ENCODE assay signal across 11 cellular contexts in genomic region chr12:103933237-103933636, GRCh38. TPM values are rescaled to one million over a fixed set of nuclear protein-coding genes. Genes with fewer than 3 reads are reported as not detected.
A peak's percentile ranks its signal among the peaks of the same experiment; 100 is the strongest.
DNase-seq lines count a peak whose midpoint lies in the region; ATAC-seq and TF ChIP-seq lines count a peak whose summit lies in the region.
"Had no signal": no experiment of that assay in that cellular context is flagged by ENCODE, and none has a peak within 500 bp of the region (broad histone marks: within the 10 kb centered on the region; RNA-seq: fewer than 3 reads in every experiment).

No MANE protein-coding gene starts in this region.

- H2BK5ac ChIP-seq in IMR-90 (ENCODE audit: low read depth, low read length, poor library complexity, severe bottlenecking) (no peak overlapping the region), neuronal stem cell (ENCODE audit: low read length) (no peak overlapping the region)

- H3K27me3 ChIP-seq in DND-41 (ENCODE audit: insufficient read depth, low read length, poor library complexity) (no peaks in the 10 kb centered on the region), IMR-90 (ENCODE audit: control insufficient read depth, insufficient read depth, low read length) (no peaks in the 10 kb centered on the region), mammary epithelial cell (ENCODE audit: insufficient read depth, low read length) (no peaks in the 10 kb centered on the region), neuronal stem cell (ENCODE audit: control insufficient read depth in 3 of 3, insufficient read depth in 3 of 3, low read depth in 1 of 3, low read length in 3 of 3) (no peaks in the 10 kb centered on the region)

- dilution Hi-C loops in IMR-90 (cut with HindIII; ENCODE audit: low sequenced_read_pairs, unreplicated experiment), result no loop called here
- dilution Hi-C loops in mammary epithelial cell (cut with HindIII; ENCODE audit: low sequenced_read_pairs), result no loop called here

- DNase-seq in DND-41 (no peak), IMR-90 (no peak), mammary epithelial cell (no peak), neuronal stem cell (ENCODE audit: low spot score) (peak; percentile 37), 8988T (no peak)
- DNase-seq: central memory CD4-positive, alpha-beta T cell; NCI-H1436 treated with DMSO at 0.1 percent for 48 hours; SHP77 treated with DMSO at 0.1 percent for 48 hours had no signal

- no peak overlapping the region for H2BK15ac ChIP-seq in IMR-90 (ENCODE audit: low read depth, low read length)
- H2BK15ac ChIP-seq in neuronal stem cell (ENCODE audit: low read length), result no peak overlapping the region

- H3K23ac ChIP-seq in IMR-90 (ENCODE audit: low read depth, low read length) (no peak overlapping the region), neuronal stem cell (ENCODE audit: low read depth, low read length, poor library complexity) (no peak overlapping the region)

- H3K9me1 ChIP-seq in IMR-90 (ENCODE audit: insufficient read depth, low read length), result no peaks in the 10 kb centered on the region

- H3K9me3 ChIP-seq in DND-41 (ENCODE audit: insufficient read depth, low read length, severe bottlenecking) (no peaks in the 10 kb centered on the region), IMR-90 (ENCODE audit: control insufficient read depth, insufficient read depth, low read length) (no peaks in the 10 kb centered on the region), mammary epithelial cell (replicated peaks; ENCODE audit: insufficient read depth, low read length) (no peaks in the 10 kb centered on the region), neuronal stem cell (replicated peaks in 1 of 2; ENCODE audit: control insufficient read depth in 2 of 2, insufficient read depth in 1 of 2, low read depth in 1 of 2, low read length in 2 of 2) (no peaks in the 10 kb centered on the region)

- H3K14ac ChIP-seq in IMR-90 (replicated peaks; ENCODE audit: low read depth, low read length) (no peak overlapping the region), neuronal stem cell (ENCODE audit: low read length) (no peak overlapping the region)

- H2AK9ac ChIP-seq in IMR-90 (replicated peaks; ENCODE audit: low read depth, low read length, poor library complexity), result no peak overlapping the region

- no peak for ATAC-seq in DND-41 (ENCODE audit: insufficient read depth, low read depth)
- ATAC-seq in IMR-90 (ENCODE audit: low read depth), result no peak
- no peak for ATAC-seq in HG03457 (IDR thresholded peaks at IDR 0.05; ENCODE audit: unreplicated experiment)
- ATAC-seq in HG03469 (IDR thresholded peaks at IDR 0.05; ENCODE audit: unreplicated experiment), result no peak
- no peak for ATAC-seq in GM21526 (IDR thresholded peaks at IDR 0.05; ENCODE audit: low FRiP score, unreplicated experiment)

- H4K20me1 ChIP-seq in DND-41 (ENCODE audit: insufficient read depth, low read length) (peaks cover 27% of the 10 kb centered on the region; the same call in 1 of the 2 replicates), IMR-90 (ENCODE audit: insufficient read depth, low read length) (peaks cover 40% of the 10 kb centered on the region), mammary epithelial cell (ENCODE audit: insufficient read depth, low read length) (no peaks in the 10 kb centered on the region)

- H3K27ac ChIP-seq in DND-41 (ENCODE audit: low read length), result no peak overlapping the region
- no peak overlapping the region for H3K27ac ChIP-seq in IMR-90 (ENCODE audit: insufficient read depth, low read length)
- peak overlapping the region; percentile 28 for H3K27ac ChIP-seq in mammary epithelial cell (ENCODE audit: insufficient read depth, low read depth, low read length)
- no peak overlapping the region for H3K27ac ChIP-seq in neuronal stem cell (replicated peaks; ENCODE audit: low read length)

- no peak overlapping the region for H3K56ac ChIP-seq in IMR-90 (ENCODE audit: extremely low read depth, insufficient read depth, low read length)

- H3K4me2 ChIP-seq in DND-41 (ENCODE audit: insufficient read depth, low read length) (peak overlapping the region; percentile 81; the same call in 1 of the 2 replicates), IMR-90 (ENCODE audit: low read depth, low read length) (peak overlapping the region; percentile 19; the same call in 1 of the 2 replicates), mammary epithelial cell (ENCODE audit: insufficient read depth, low read depth, low read length) (peak overlapping the region; percentile 71), neuronal stem cell (ENCODE audit: insufficient read depth, low read length, poor library complexity, severe bottlenecking) (no peak overlapping the region)

- CTCF ChIA-PET in IMR-90 (lab: Yijun Ruan, JAX) (no interaction called here), mammary epithelial cell (lab: Charles Lee; ENCODE audit: low non-redundant PET) (no interaction called here)

- H3K79me1 ChIP-seq in IMR-90 (ENCODE audit: low read depth in 1 of 2, low read length in 2 of 2) (peaks cover 22 to 52% of the 10 kb centered on the region in 2 experiments), neuronal stem cell (ENCODE audit: low read depth, low read length) (peaks cover 2% of the 10 kb centered on the region)

- no peak for TF ChIP-seq POLR2A in IMR-90 (IDR thresholded peaks at IDR 0.05; ENCODE audit: low read depth, low read length)

- H3K79me2 ChIP-seq in DND-41 (ENCODE audit: insufficient read depth, low read length) (peaks cover 69% of the 10 kb centered on the region), mammary epithelial cell (ENCODE audit: insufficient read depth, low read length) (peaks cover 75% of the 10 kb centered on the region)

- in situ Hi-C loops in IMR-90 (cut with MboI; ENCODE audit: low sequenced_read_pairs), result loop anchor here (10.0 kb wide), 1 partner anchor 158 kb away; no protein-coding TSS in a partner anchor
- in situ Hi-C loops in mammary epithelial cell (cut with MboI; ENCODE audit: low sequenced_read_pairs in 2 of 2), result loop anchor here (10.0 to 25.0 kb wide), 3 partner anchors 48 to 1129 kb away; no protein-coding TSS in a partner anchor

- H3K4me3 ChIP-seq in DND-41 (ENCODE audit: low read depth in 1 of 2, low read length in 2 of 2) (peak overlapping the region in 1 of 2 experiments; percentile 82; a peak in 2 of 4 replicates), IMR-90 (ENCODE audit: insufficient read depth, low read depth, low read length) (no peak overlapping the region), mammary epithelial cell (replicated peaks in 1 of 3; ENCODE audit: insufficient read depth in 1 of 3, low read depth in 2 of 3, low read length in 3 of 3) (no peak overlapping the region), neuronal stem cell (ENCODE audit: low read length in 2 of 2) (no peak overlapping the region)

- no TSS peak for BruUV-seq in IMR-90 (replicated peaks; lab: Mats Ljungman, UMichigan)
- no TSS peak for BruUV-seq in mammary epithelial cell (replicated peaks; lab: Mats Ljungman, UMichigan)

- TF ChIP-seq RAD21 in IMR-90 (IDR thresholded peaks at IDR 0.05; ENCODE audit: low read length), result no peak

- peaks cover 58% of the 10 kb centered on the region for H3K4me1 ChIP-seq in DND-41 (ENCODE audit: insufficient read depth, low read length)
- peaks cover 3% of the 10 kb centered on the region; the same call in 1 of the 2 replicates for H3K4me1 ChIP-seq in IMR-90 (ENCODE audit: control insufficient read depth, insufficient read depth, low read length)
- H3K4me1 ChIP-seq in mammary epithelial cell (ENCODE audit: insufficient read depth, low read length), result peaks cover 30% of the 10 kb centered on the region
- H3K4me1 ChIP-seq in neuronal stem cell (ENCODE audit: control insufficient read depth in 2 of 2, insufficient read depth in 1 of 2, low read depth in 1 of 2, low read length in 2 of 2), result peaks cover 3 to 22% of the 10 kb centered on the region in 2 donors

- no peak overlapping the region for H2AFZ ChIP-seq in DND-41 (ENCODE audit: low read depth, low read length)
- H2AFZ ChIP-seq in IMR-90 (replicated peaks; ENCODE audit: low read length, poor library complexity), result no peak overlapping the region
- no peak overlapping the region for H2AFZ ChIP-seq in mammary epithelial cell (ENCODE audit: low read depth, low read length)
- no peak overlapping the region for H2AFZ ChIP-seq in neuronal stem cell (ENCODE audit: low read length)

- H4K91ac ChIP-seq in IMR-90 (ENCODE audit: insufficient read depth, low read depth, low read length) (no peak overlapping the region), neuronal stem cell (ENCODE audit: low read depth, low read length, poor library complexity) (no peak overlapping the region)

- no peak overlapping the region for H2BK12ac ChIP-seq in neuronal stem cell (ENCODE audit: low read length)

- no peak overlapping the region for H3K9ac ChIP-seq in DND-41 (ENCODE audit: low read depth, low read length)
- no peak overlapping the region for H3K9ac ChIP-seq in IMR-90 (ENCODE audit: low read depth, low read length)
- no peak overlapping the region for H3K9ac ChIP-seq in mammary epithelial cell (ENCODE audit: insufficient read depth, low read length)
- no peak overlapping the region for H3K9ac ChIP-seq in neuronal stem cell (ENCODE audit: low read depth, low read length, poor library complexity)

- H4K8ac ChIP-seq in IMR-90 (ENCODE audit: low read depth in 2 of 2, low read length in 2 of 2) (no peak overlapping the region), neuronal stem cell (ENCODE audit: low read depth, low read length) (no peak overlapping the region)

- no CpG with 5 or more reads among the region's 2 CpGs for WGBS in IMR-90 (ENCODE audit: extremely low coverage in 2 of 2, insufficient read length in 1 of 2), 2 experiments
- 55% methylated on average over 2 of the region's 2 CpGs for WGBS in mammary epithelial cell (ENCODE audit: low coverage, missing lambda C conversion rate)
- WGBS in neuronal stem cell (ENCODE audit: extremely low coverage in 2 of 2, insufficient read length in 2 of 2, insufficient replicate concordance in 1 of 2), 2 donors, result no CpG with 5 or more reads among the region's 2 CpGs

- H2BK120ac ChIP-seq in IMR-90 (ENCODE audit: low read depth, low read length), result no peak overlapping the region
- no peak overlapping the region for H2BK120ac ChIP-seq in neuronal stem cell (ENCODE audit: low read depth, low read length)

- POLR2A ChIA-PET in IMR-90 (lab: Charles Lee; ENCODE audit: unreplicated experiment), result no interaction called here

- TF ChIP-seq CTCF in DND-41 (IDR thresholded peaks at IDR 0.05; ENCODE audit: borderline replicate concordance, extremely low read depth, low read length, poor library complexity, severe bottlenecking) (no peak), IMR-90 (conservative IDR thresholded peaks at IDR 0.05; ENCODE audit: low read depth, low read length) (no peak), mammary epithelial cell (conservative IDR thresholded peaks at IDR 0.05 in 1 of 2, IDR thresholded peaks at IDR 0.05 in 1 of 2; ENCODE audit: extremely low read depth in 1 of 2, insufficient read depth in 1 of 2, low read depth in 1 of 2, low read length in 2 of 2) (no peak)

- intact Hi-C loops in IMR-90 (cut with micrococcal nuclease) (no loop called here), mammary epithelial cell (cut with micrococcal nuclease) (no loop called here)

- no peak overlapping the region for H3K4ac ChIP-seq in IMR-90 (ENCODE audit: low read depth, low read length)
- H3K4ac ChIP-seq in neuronal stem cell (ENCODE audit: low read length), result no peak overlapping the region

- no peak overlapping the region for H3K18ac ChIP-seq in IMR-90 (ENCODE audit: low read depth, low read length)
- no peak overlapping the region for H3K18ac ChIP-seq in neuronal stem cell (ENCODE audit: low read length)

- H2AK5ac ChIP-seq in IMR-90 (ENCODE audit: low read depth, low read length), result no peak overlapping the region
- no peak overlapping the region for H2AK5ac ChIP-seq in neuronal stem cell (ENCODE audit: low read depth, low read length)

- peaks cover 70% of the 10 kb centered on the region for H3K36me3 ChIP-seq in DND-41 (ENCODE audit: insufficient read depth, low read length)
- H3K36me3 ChIP-seq in IMR-90 (ENCODE audit: control insufficient read depth, insufficient read depth, low read length), result peaks cover 25% of the 10 kb centered on the region
- H3K36me3 ChIP-seq in mammary epithelial cell (ENCODE audit: insufficient read depth, low read length), result peaks cover 45% of the 10 kb centered on the region
- peaks cover 18 to 69% of the 10 kb centered on the region in 2 donors for H3K36me3 ChIP-seq in neuronal stem cell (replicated peaks in 1 of 2; ENCODE audit: control insufficient read depth in 2 of 2, insufficient read depth in 2 of 2, low read length in 2 of 2)

- no peak overlapping the region for H2BK20ac ChIP-seq in IMR-90 (ENCODE audit: low read depth, low read length)

- H4K5ac ChIP-seq in IMR-90 (ENCODE audit: low read depth, low read length), result no peak overlapping the region

RNA-seq across cellular contexts. Expression of gene HSP90B1, which starts 3.0 kb away (rescaled TPM):
- total RNA-seq in IMR-90 (2012; rRNA removed) (398 and 587 TPM in 2 replicates), mammary epithelial cell (100 to 1,000 TPM; 357 to 921 TPM)
- polyA plus RNA-seq in IMR-90 (2012; rRNA removed) (686 and 765 TPM in 2 replicates), mammary epithelial cell (425 TPM)
- 62.7 and 145 TPM in 2 replicates for polyA plus RNA-seq in IMR-90 (2012; cell fraction: cytosol; rRNA removed)
- 32.5 and 474 TPM in 2 replicates for polyA plus RNA-seq in IMR-90 (2012; cell fraction: nucleus; rRNA removed; ENCODE audit: low replicate concordance)
- 179 TPM for polyA minus RNA-seq in mammary epithelial cell
- 312 TPM for polyA plus RNA-seq in neuronal stem cell (2013, experiment 1 of 2)
- polyA plus RNA-seq in neuronal stem cell (2013, experiment 2 of 2), result 308 TPM

RNA-seq across cellular contexts. Expression of gene TDG, which starts 32.4 kb away (rescaled TPM):
- total RNA-seq in IMR-90 (2012; rRNA removed) (14.0 and 24.2 TPM in 2 replicates), mammary epithelial cell (10 to 100 TPM; 27.3 to 42.0 TPM)
- polyA plus RNA-seq in IMR-90 (2012; rRNA removed) (11.5 and 14.7 TPM in 2 replicates), mammary epithelial cell (14.3 TPM)
- 2.8 and 3.1 TPM in 2 replicates for polyA plus RNA-seq in IMR-90 (2012; cell fraction: cytosol; rRNA removed)
- 3.7 and 20.5 TPM in 2 replicates for polyA plus RNA-seq in IMR-90 (2012; cell fraction: nucleus; rRNA removed; ENCODE audit: low replicate concordance)
- 6.7 TPM for polyA minus RNA-seq in mammary epithelial cell
- polyA plus RNA-seq in neuronal stem cell (2013, experiment 1 of 2), result 54.1 TPM
- 57.1 TPM for polyA plus RNA-seq in neuronal stem cell (2013, experiment 2 of 2)
